ENCODE assay signal across 20 cellular contexts in the genomic region with DNA sequence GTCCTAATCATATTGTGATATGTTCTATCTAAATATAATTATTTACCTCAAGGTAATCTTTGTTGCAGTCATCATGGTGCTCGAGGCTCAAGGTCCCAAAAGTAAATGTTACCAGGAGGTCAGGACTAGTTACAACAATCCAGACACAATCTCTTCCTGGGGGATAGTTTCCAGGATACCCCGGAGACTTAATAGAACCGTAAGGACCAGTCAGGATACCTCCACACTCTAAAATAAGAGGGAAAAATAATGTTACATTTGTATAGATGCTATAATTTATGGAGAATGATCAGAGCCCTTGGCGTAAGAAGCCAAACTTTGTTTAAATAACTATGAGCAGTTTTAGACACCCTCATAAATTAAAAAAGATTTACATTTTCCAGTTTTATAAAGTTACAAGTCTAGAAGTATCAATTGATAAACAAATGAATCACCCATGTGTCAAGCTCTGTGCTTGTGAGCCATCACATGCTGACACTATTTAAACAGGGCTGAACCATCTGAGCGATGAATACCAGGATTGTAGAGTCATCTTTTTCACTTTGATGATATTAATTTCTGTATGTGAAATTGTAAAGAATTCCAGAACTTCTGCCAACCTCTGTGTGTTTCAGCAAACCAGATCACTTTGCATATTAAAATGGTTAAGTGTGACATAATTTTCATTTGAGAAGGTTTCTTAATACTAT. TPM values are rescaled to one million over a fixed set of nuclear protein-coding genes. Genes with fewer than 3 reads are reported as not detected.
DNase-seq lines count a peak whose midpoint lies in the region; ATAC-seq, FAIRE-seq and TF ChIP-seq lines count a peak whose summit lies in the region.
"Had no signal": no experiment of that assay in that cellular context is flagged by ENCODE, and none has a peak within 500 bp of the region (broad histone marks: within the 10 kb centered on the region; RNA-seq: fewer than 3 reads in every experiment).

No MANE protein-coding gene starts in this region.

- TF ChIP-seq CTCF in MCF 10A (IDR thresholded peaks at IDR 0.05; ENCODE audit: unreplicated experiment), result no peak
- TF ChIP-seq CTCF in breast epithelium (IDR thresholded peaks at IDR 0.05), result no peak
- no peak for TF ChIP-seq CTCF in fibroblast of villous mesenchyme (IDR thresholded peaks at IDR 0.05; ENCODE audit: insufficient read depth, low read depth, low read length)
- no peak for TF ChIP-seq CTCF in pancreas (IDR thresholded peaks at IDR 0.05)

- H3K27me3 ChIP-seq in breast epithelium (no peaks in the 10 kb centered on the region), adipocyte (replicated peaks; ENCODE audit: control insufficient read depth, insufficient read depth, low read length) (no peaks in the 10 kb centered on the region), pancreas (no peaks in the 10 kb centered on the region), small intestine (ENCODE audit: control insufficient read depth in 2 of 2, insufficient read depth in 2 of 2, low read length in 2 of 2) (no peaks in the 10 kb centered on the region)
- H3K27me3 ChIP-seq: cardiac muscle cell had no signal

- no peaks in the 10 kb centered on the region for H3K27me3 Mint-ChIP-seq in MCF 10A (ENCODE audit: insufficient read depth, unreplicated experiment)
- H3K27me3 Mint-ChIP-seq in activated naive CD4-positive, alpha-beta T cell treated with anti-CD3 and anti-CD28 coated beads for 36 hours (ENCODE audit: low read depth), result no peaks in the 10 kb centered on the region
- H3K27me3 Mint-ChIP-seq: CD8-positive, alpha-beta memory T cell had no signal

- H3K4me1 Mint-ChIP-seq in MCF 10A (ENCODE audit: insufficient read depth, unreplicated experiment), result no peaks in the 10 kb centered on the region
- H3K4me1 Mint-ChIP-seq in activated naive CD4-positive, alpha-beta T cell treated with anti-CD3 and anti-CD28 coated beads for 36 hours (ENCODE audit: low read depth), result no peaks in the 10 kb centered on the region

- H3K9me3 ChIP-seq in breast epithelium, result no peaks in the 10 kb centered on the region
- H3K9me3 ChIP-seq in adipocyte (ENCODE audit: control insufficient read depth, low read length), result no peaks in the 10 kb centered on the region
- H3K9me3 ChIP-seq in pancreas, result no peaks in the 10 kb centered on the region
- H3K9me3 ChIP-seq in small intestine (ENCODE audit: control insufficient read depth, low read depth), result no peaks in the 10 kb centered on the region

- POLR2A ChIA-PET in MCF 10A (lab: Yijun Ruan, JAX), result interaction anchor here (0.6 kb wide), 1 partner anchor 13 kb away, joined by 3 read pairs; no protein-coding TSS in a partner anchor

- H3K36me3 ChIP-seq in breast epithelium (no peaks in the 10 kb centered on the region), adipocyte (ENCODE audit: control insufficient read depth, insufficient read depth, low read length, severe bottlenecking) (no peaks in the 10 kb centered on the region), pancreas (no peaks in the 10 kb centered on the region), small intestine (ENCODE audit: control insufficient read depth in 2 of 2, insufficient read depth in 2 of 2, low read length in 2 of 2) (no peaks in the 10 kb centered on the region)
- H3K36me3 ChIP-seq: cardiac muscle cell had no signal

- H3K4me1 ChIP-seq in breast epithelium (no peaks in the 10 kb centered on the region), adipocyte (ENCODE audit: control insufficient read depth, insufficient read depth, low read length) (peaks cover 21% of the 10 kb centered on the region), pancreas (no peaks in the 10 kb centered on the region), small intestine (ENCODE audit: control insufficient read depth in 2 of 2, insufficient read depth in 1 of 2, low read depth in 1 of 2, low read length in 1 of 2) (no peaks in the 10 kb centered on the region)
- H3K4me1 ChIP-seq: parathyroid adenoma had no signal

- H3K36me3 Mint-ChIP-seq in MCF 10A (ENCODE audit: insufficient read depth, unreplicated experiment), result no peaks in the 10 kb centered on the region
- H3K36me3 Mint-ChIP-seq in activated naive CD4-positive, alpha-beta T cell treated with anti-CD3 and anti-CD28 coated beads for 36 hours (ENCODE audit: low read depth), result peaks cover 10% of the 10 kb centered on the region

- no peak overlapping the region for H3K4me3 ChIP-seq in breast epithelium
- H3K4me3 ChIP-seq in adipocyte (ENCODE audit: low read length), result no peak overlapping the region
- H3K4me3 ChIP-seq in fibroblast of villous mesenchyme (ENCODE audit: low read depth, low read length), result no peak overlapping the region
- no peak overlapping the region for H3K4me3 ChIP-seq in pancreas
- H3K4me3 ChIP-seq in small intestine (ENCODE audit: low read depth in 1 of 2, low read length in 2 of 2), result no peak overlapping the region
- H3K4me3 ChIP-seq: cardiac muscle cell, PC-9 had no signal

- intact Hi-C loops in MCF 10A (cut with micrococcal nuclease) (no loop called here), breast epithelium (cut with DNase I; ENCODE audit: low total_unique reads) (no loop called here), pancreas (cut with DNase I) (no loop called here)
- intact Hi-C loops in activated naive CD4-positive, alpha-beta T cell treated with anti-CD3 and anti-CD28 coated beads for 36 hours (cut with micrococcal nuclease), result no loop called here

- CTCF ChIA-PET in MCF 10A (lab: Yijun Ruan, JAX), result no interaction called here
- CTCF ChIA-PET in activated naive CD4-positive, alpha-beta T cell treated with anti-CD3 and anti-CD28 coated beads for 36 hours (lab: Charles Lee), result interaction anchor here (1.2 kb wide), 1 partner anchor 167 kb away, joined by 3 read pairs; no protein-coding TSS in a partner anchor

- FAIRE-seq in pancreas (lab: Jason Lieb, UNC) (no peak), small intestine (lab: Jason Lieb, UNC) (no peak)
- FAIRE-seq: kidney had no signal

- peaks cover 7% of the 10 kb centered on the region for H3K9me3 Mint-ChIP-seq in MCF 10A (ENCODE audit: unreplicated experiment)
- no peaks in the 10 kb centered on the region for H3K9me3 Mint-ChIP-seq in activated naive CD4-positive, alpha-beta T cell treated with anti-CD3 and anti-CD28 coated beads for 36 hours
- H3K9me3 Mint-ChIP-seq: CD8-positive, alpha-beta memory T cell had no signal

- no peak for ATAC-seq in pancreas
- ATAC-seq: stimulated activated naive CD8-positive, alpha-beta T cell treated with anti-CD3 and anti-CD28 coated beads, Interleukin-15, Interleukin-2, amounts not matched to agents 100 U/mL and 50 U/mL, for 24 hours had no signal

- no TSS peak for BruUV-seq in MCF 10A (replicated peaks; lab: Mats Ljungman, UMichigan)

- no peak overlapping the region for H3K27ac ChIP-seq in breast epithelium
- no peak overlapping the region for H3K27ac ChIP-seq in pancreas
- no peak overlapping the region for H3K27ac ChIP-seq in small intestine (ENCODE audit: low read depth in 1 of 2, low read length in 1 of 2)
- H3K27ac ChIP-seq: cardiac muscle cell, parathyroid adenoma, PC-9 had no signal

- no peak overlapping the region for H3K27ac Mint-ChIP-seq in MCF 10A (ENCODE audit: low read depth, unreplicated experiment)
- H3K27ac Mint-ChIP-seq in activated naive CD4-positive, alpha-beta T cell treated with anti-CD3 and anti-CD28 coated beads for 36 hours, result no peak overlapping the region
- H3K27ac Mint-ChIP-seq: CD8-positive, alpha-beta memory T cell had no signal

- no peak overlapping the region for H3K9ac ChIP-seq in adipocyte (ENCODE audit: low read length)
- H3K9ac ChIP-seq: parathyroid adenoma had no signal

- DNase-seq in MCF 10A (ENCODE audit: unreplicated experiment) (peak; percentile 1), breast epithelium (ENCODE audit: low spot score in 2 of 2) (no peak), adipocyte (ENCODE audit: low read depth) (peak; percentile 51), fibroblast of villous mesenchyme (ENCODE audit: low read depth) (peak; percentile 58), pancreas (no peak), small intestine (no peak), activated T-cell treated with anti-CD3 and anti-CD28 coated beads for 4 hours (no peak)
- DNase-seq in activated naive CD4-positive, alpha-beta T cell treated with anti-CD3 and anti-CD28 coated beads for 36 hours, result no peak
- DNase-seq: 8988T; activated gamma-delta T cell treated with Interleukin-2 at 50 U/mL for 16 hours; CD8-positive, alpha-beta memory T cell; effector CD8-positive, alpha-beta T cell; KG1; kidney; NCI-H146; NCI-H524; stimulated activated naive CD8-positive, alpha-beta T cell treated with anti-CD3 and anti-CD28 coated beads, Interleukin-15, Interleukin-2, amounts not matched to agents 100 U/mL and 50 U/mL, for 24 hours had no signal

- no peak for TF ChIP-seq POLR2A in breast epithelium (IDR thresholded peaks at IDR 0.05)

- WGBS in pancreas, 2 donors, result 71 to 72% methylated on average over 5 of the region's 5 CpGs
- 74 to 89% (median 82%) methylated on average over 5 of the region's 5 CpGs for WGBS in small intestine, 3 donors

- no peak overlapping the region for H3K4me3 Mint-ChIP-seq in MCF 10A (ENCODE audit: unreplicated experiment)
- H3K4me3 Mint-ChIP-seq in activated naive CD4-positive, alpha-beta T cell treated with anti-CD3 and anti-CD28 coated beads for 36 hours, result no peak overlapping the region
- H3K4me3 Mint-ChIP-seq: CD8-positive, alpha-beta memory T cell had no signal

RNA-seq across cellular contexts. Expression of a gene that starts 41.3 kb away (rescaled TPM):
- total RNA-seq in MCF 10A (2022), result 1.2 and 1.3 TPM in 2 replicates
- total RNA-seq in breast epithelium, result 1 to 10 TPM; 1.6 to 5.7 (median 5.0) TPM
- total RNA-seq in fibroblast of villous mesenchyme, result 0.64 and 0.86 TPM in 2 replicates
- total RNA-seq in pancreas, result 1 to 10 TPM in 2 of 6 donors, under 1 TPM in 4; 0.28 to 1.3 (median 0.66) TPM
- 1 to 10 TPM in 1 of 2 donors, under 1 TPM in 1; 0.53 to 1.0 TPM for polyA plus RNA-seq in pancreas
- under 1 TPM in 1 of 3 donors, not detected in 2; 0.18 TPM for polyA plus RNA-seq in small intestine
- under 1 TPM; 0.37 to 0.41 TPM for total RNA-seq in activated naive CD4-positive, alpha-beta T cell treated with anti-CD3 and anti-CD28 coated beads for 36 hours

Comparison
In these comparisons a context has a peak if more than half of its experiments do, and no peak if none do; other contexts are left out.
1. DNase-seq: peak in MCF 10A (single experiment), adipocyte (single experiment) and fibroblast of villous mesenchyme (single experiment); none in breast epithelium (0 of 2), pancreas (0 of 6), small intestine (single experiment), activated T-cell treated with anti-CD3 and anti-CD28 coated beads for 4 hours (single experiment) and activated naive CD4-positive, alpha-beta T cell treated with anti-CD3 and anti-CD28 coated beads for 36 hours (single experiment).